ENCODE assay signal across 9 cellular contexts in genomic region chr5:148482697-148483462, GRCh38.
DNase-seq lines count a peak whose midpoint lies in the region; ATAC-seq and TF ChIP-seq lines count a peak whose summit lies in the region.
"Had no signal": no experiment of that assay in that cellular context is flagged by ENCODE, and none has a peak within 500 bp of the region (broad histone marks: within the 10 kb centered on the region; RNA-seq: fewer than 3 reads in every experiment).

No MANE protein-coding gene starts in this region.

- ATAC-seq in naive thymus-derived CD4-positive, alpha-beta T cell, result peak; percentile 80

- H3K27me3 ChIP-seq in naive thymus-derived CD4-positive, alpha-beta T cell (ENCODE audit: control insufficient read depth in 2 of 2, insufficient read depth in 2 of 2, low read length in 2 of 2), result no peaks in the 10 kb centered on the region
- peaks cover 0 to 11% (median 0%) of the 10 kb centered on the region in 3 donors for H3K27me3 ChIP-seq in stomach

- H3K27ac Mint-ChIP-seq in activated CD4-positive, alpha-beta memory T cell treated with anti-CD3 and anti-CD28 coated beads for 36 hours, result no peak overlapping the region
- no peak overlapping the region for H3K27ac Mint-ChIP-seq in endothelial cell (ENCODE audit: unreplicated experiment)
- peak overlapping the region in 1 of 9 donors; percentile 57 for H3K27ac Mint-ChIP-seq in naive thymus-derived CD4-positive, alpha-beta T cell

- H3K4me3 Mint-ChIP-seq in activated CD4-positive, alpha-beta memory T cell treated with anti-CD3 and anti-CD28 coated beads for 36 hours, result no peak overlapping the region
- no peak overlapping the region for H3K4me3 Mint-ChIP-seq in endothelial cell (ENCODE audit: unreplicated experiment)
- H3K4me3 Mint-ChIP-seq in naive thymus-derived CD4-positive, alpha-beta T cell, result peak overlapping the region in 6 of 10 donors; percentile 2 to 55 (median 30)

- H3K36me3 ChIP-seq in HEK293 (ENCODE audit: control insufficient read depth in 2 of 2, insufficient read depth in 1 of 2, low read length in 2 of 2), result no peaks in the 10 kb centered on the region
- H3K36me3 ChIP-seq in naive thymus-derived CD4-positive, alpha-beta T cell (ENCODE audit: control insufficient read depth in 2 of 3, insufficient read depth in 3 of 3, low read length in 3 of 3), result no peaks in the 10 kb centered on the region
- no peaks in the 10 kb centered on the region for H3K36me3 ChIP-seq in stomach

- WGBS in stomach, 5 donors, result 39 to 51% (median 41%) methylated on average over 22 of the region's 22 CpGs

- peaks cover 30% of the 10 kb centered on the region for H3K27me3 Mint-ChIP-seq in activated CD4-positive, alpha-beta memory T cell treated with anti-CD3 and anti-CD28 coated beads for 36 hours
- H3K27me3 Mint-ChIP-seq in endothelial cell (ENCODE audit: unreplicated experiment), result no peaks in the 10 kb centered on the region
- H3K27me3 Mint-ChIP-seq in naive thymus-derived CD4-positive, alpha-beta T cell, result peaks cover 30 to 56% (median 50%) of the 10 kb centered on the region in 5 donors

- TF ChIP-seq CTCF in GM12873 (IDR thresholded peaks at IDR 0.05; ENCODE audit: insufficient read depth, low read depth, low read length, missing control alignments), result peak; percentile 89
- peak; percentile 38; the same call in 1 of the 2 replicates for TF ChIP-seq CTCF in HEK293 (tag by site-specific recombination; IDR thresholded peaks at IDR 0.05)
- peak; percentile 80 for TF ChIP-seq CTCF in endothelial cell (IDR thresholded peaks at IDR 0.05; ENCODE audit: unreplicated experiment)
- TF ChIP-seq CTCF in stomach (IDR thresholded peaks at IDR 0.05), result peak in 5 of 7 experiments; percentile 54 to 68 (median 55)

- no peak for TF ChIP-seq POLR2A in stomach (IDR thresholded peaks at IDR 0.05)

- DNase-seq in NCI-H146 (lab: John Stamatoyannopoulos, UW), result peak; percentile 56
- peak; percentile 74 for DNase-seq in activated CD4-positive, alpha-beta memory T cell treated with anti-CD3 and anti-CD28 coated beads for 36 hours
- DNase-seq in endothelial cell (ENCODE audit: low spot score), result peak; percentile 78
- DNase-seq in naive thymus-derived CD4-positive, alpha-beta T cell, result peak; percentile 8 to 62 (median 41)
- DNase-seq in stomach, result peak; percentile 58
- DNase-seq in LoVo (ENCODE audit: low spot score), result no peak

- H3K4me1 Mint-ChIP-seq in activated CD4-positive, alpha-beta memory T cell treated with anti-CD3 and anti-CD28 coated beads for 36 hours (ENCODE audit: low read depth), result peaks cover 3% of the 10 kb centered on the region
- no peaks in the 10 kb centered on the region for H3K4me1 Mint-ChIP-seq in endothelial cell (ENCODE audit: unreplicated experiment)
- peaks cover 0 to 10% (median 6%) of the 10 kb centered on the region in 7 donors for H3K4me1 Mint-ChIP-seq in naive thymus-derived CD4-positive, alpha-beta T cell

- CTCF ChIA-PET in HEK293 (lab: Yijun Ruan, JAX), result interaction anchor here (0.5 to 1.9 kb wide), 16 partner anchors 8 to 630 kb away, joined by 3 to 7 read pairs (median 4); no protein-coding TSS in a partner anchor
- CTCF ChIA-PET in activated CD4-positive, alpha-beta memory T cell treated with anti-CD3 and anti-CD28 coated beads for 36 hours (lab: Charles Lee), result interaction anchor here (0.7 to 3.5 kb wide), 20 partner anchors 12 to 303 kb away, joined by 3 to 26 read pairs (median 4); no protein-coding TSS in a partner anchor
- CTCF ChIA-PET in naive thymus-derived CD4-positive, alpha-beta T cell (lab: Charles Lee), result no interaction called here

- no peaks in the 10 kb centered on the region for H3K9me3 Mint-ChIP-seq in activated CD4-positive, alpha-beta memory T cell treated with anti-CD3 and anti-CD28 coated beads for 36 hours
- H3K9me3 Mint-ChIP-seq in endothelial cell (ENCODE audit: unreplicated experiment), result no peaks in the 10 kb centered on the region
- no peaks in the 10 kb centered on the region for H3K9me3 Mint-ChIP-seq in naive thymus-derived CD4-positive, alpha-beta T cell

- intact Hi-C loops in activated CD4-positive, alpha-beta memory T cell treated with anti-CD3 and anti-CD28 coated beads for 36 hours (cut with micrococcal nuclease), result loop anchor here (1.0 to 2.0 kb wide), 2 partner anchors 38 to 304 kb away; no protein-coding TSS in a partner anchor
- intact Hi-C loops in naive thymus-derived CD4-positive, alpha-beta T cell (cut with micrococcal nuclease), result loop anchor here (1.0 to 5.0 kb wide), 5 partner anchors 38 to 304 kb away; no protein-coding TSS in a partner anchor
- intact Hi-C loops in stomach (cut with DNase I; ENCODE audit: low total_unique reads), result no loop called here

- no peaks in the 10 kb centered on the region for H3K4me1 ChIP-seq in HEK293 (ENCODE audit: control insufficient read depth, insufficient read depth, low read length)
- H3K4me1 ChIP-seq in naive thymus-derived CD4-positive, alpha-beta T cell (ENCODE audit: control insufficient read depth in 2 of 2, insufficient read depth in 2 of 2, low read length in 2 of 2), result no peaks in the 10 kb centered on the region
- peaks cover 0 to 3% (median 0%) of the 10 kb centered on the region in 4 donors for H3K4me1 ChIP-seq in stomach

- H3K9me3 ChIP-seq in HEK293 (ENCODE audit: control insufficient read depth, insufficient read depth, low read depth, low read length), result no peaks in the 10 kb centered on the region
- no peaks in the 10 kb centered on the region for H3K9me3 ChIP-seq in naive thymus-derived CD4-positive, alpha-beta T cell (ENCODE audit: control insufficient read depth in 2 of 3, low read length in 3 of 3)
- H3K9me3 ChIP-seq in stomach, result no peaks in the 10 kb centered on the region

- no peak overlapping the region for H3K27ac ChIP-seq in HEK293 (ENCODE audit: extremely low read depth, low read depth, low read length)
- H3K27ac ChIP-seq in naive thymus-derived CD4-positive, alpha-beta T cell (ENCODE audit: low read depth, low read length), result no peak overlapping the region
- no peak overlapping the region for H3K27ac ChIP-seq in stomach
- H3K27ac ChIP-seq: epithelial cell of prostate had no signal

- no peak for TF ChIP-seq EP300 in stomach (IDR thresholded peaks at IDR 0.05)

- H3K4me3 ChIP-seq in HEK293 (ENCODE audit: low read depth, low read length) (no peak overlapping the region), stomach (no peak overlapping the region)
- H3K4me3 ChIP-seq in naive thymus-derived CD4-positive, alpha-beta T cell (ENCODE audit: low read length), result no peak overlapping the region

- no peaks in the 10 kb centered on the region for H3K36me3 Mint-ChIP-seq in activated CD4-positive, alpha-beta memory T cell treated with anti-CD3 and anti-CD28 coated beads for 36 hours
- no peaks in the 10 kb centered on the region for H3K36me3 Mint-ChIP-seq in endothelial cell (ENCODE audit: low read depth, unreplicated experiment)
- no peaks in the 10 kb centered on the region for H3K36me3 Mint-ChIP-seq in naive thymus-derived CD4-positive, alpha-beta T cell

- POLR2A ChIA-PET in HEK293 (lab: Yijun Ruan, JAX), result no interaction called here
- POLR2A ChIA-PET in activated CD4-positive, alpha-beta memory T cell treated with anti-CD3 and anti-CD28 coated beads for 36 hours (lab: Charles Lee), result no interaction called here
- POLR2A ChIA-PET in naive thymus-derived CD4-positive, alpha-beta T cell (lab: Charles Lee), result interaction anchor here (0.8 kb wide), 1 partner anchor 9 kb away, joined by 4 read pairs; no protein-coding TSS in a partner anchor

TF ChIP-seq in HEK293, 187 proteins besides CTCF, POLR2A, EP300 and RAD21:
- TF ChIP-seq ZNF654 (tag by site-specific recombination; IDR thresholded peaks at IDR 0.05; ENCODE audit: low read depth) (peak; percentile 36), ZNF76 (tag by site-specific recombination; IDR thresholded peaks at IDR 0.05; ENCODE audit: borderline replicate concordance, low read depth) (peak; percentile 36; the same call in 1 of the 2 replicates), ZNF677 (tag by site-specific recombination; IDR thresholded peaks at IDR 0.05) (no peak), ZNF19 (tag by site-specific recombination; IDR thresholded peaks at IDR 0.05; ENCODE audit: low read depth) (no peak)

Comparison
In these comparisons a context has a peak if more than half of its experiments do, and no peak if none do; other contexts are left out.
1. CTCF ChIP-seq: peak in every context shown above with its lines; median percentile 89 in GM12873; 80 in endothelial cell; 55 in stomach; 38 in HEK293.
2. H3K4me3 Mint-ChIP-seq: peak in naive thymus-derived CD4-positive, alpha-beta T cell (6 of 10); none in activated CD4-positive, alpha-beta memory T cell treated with anti-CD3 and anti-CD28 coated beads for 36 hours (single experiment) and endothelial cell (single experiment).